ENCODE assay signal across 1 cellular context in the genomic region with DNA sequence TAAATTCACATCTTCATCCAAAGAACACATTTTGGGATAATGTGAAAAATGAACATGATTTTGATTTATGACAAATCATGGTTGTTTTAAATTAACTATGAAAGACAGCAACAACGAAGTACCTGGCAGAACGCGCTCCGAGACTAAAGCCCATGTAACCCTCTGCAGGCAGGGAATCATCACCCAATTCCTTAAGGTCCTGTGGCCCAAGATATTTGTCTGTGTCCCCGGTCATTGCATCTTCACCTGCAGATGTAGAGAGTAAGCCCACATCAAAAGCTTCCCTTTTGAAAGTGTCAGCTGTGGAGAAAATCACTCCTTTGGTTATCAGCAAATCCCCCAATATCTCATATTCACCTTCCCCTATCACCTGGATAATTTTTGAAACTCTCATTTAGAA.
TF ChIP-seq lines count a peak whose summit lies in the region.

No MANE protein-coding gene starts in this region.

TF ChIP-seq in HEK293, 187 proteins besides CTCF, POLR2A, EP300 and RAD21 (continued from another document):
- TF ChIP-seq, protein P1, sequence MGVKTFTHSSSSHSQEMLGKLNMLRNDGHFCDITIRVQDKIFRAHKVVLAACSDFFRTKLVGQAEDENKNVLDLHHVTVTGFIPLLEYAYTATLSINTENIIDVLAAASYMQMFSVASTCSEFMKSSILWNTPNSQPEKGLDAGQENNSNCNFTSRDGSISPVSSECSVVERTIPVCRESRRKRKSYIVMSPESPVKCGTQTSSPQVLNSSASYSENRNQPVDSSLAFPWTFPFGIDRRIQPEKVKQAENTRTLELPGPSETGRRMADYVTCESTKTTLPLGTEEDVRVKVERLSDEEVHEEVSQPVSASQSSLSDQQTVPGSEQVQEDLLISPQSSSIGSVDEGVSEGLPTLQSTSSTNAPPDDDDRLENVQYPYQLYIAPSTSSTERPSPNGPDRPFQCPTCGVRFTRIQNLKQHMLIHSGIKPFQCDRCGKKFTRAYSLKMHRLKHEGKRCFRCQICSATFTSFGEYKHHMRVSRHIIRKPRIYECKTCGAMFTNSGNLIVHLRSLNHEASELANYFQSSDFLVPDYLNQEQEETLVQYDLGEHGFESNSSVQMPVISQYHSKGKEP (tag by site-specific recombination; IDR thresholded peaks at IDR 0.05) = no peak
- no peak for TF ChIP-seq KLF8 (tag by site-specific recombination; IDR thresholded peaks at IDR 0.05)
- no peak for TF ChIP-seq TRIM28 (IDR thresholded peaks at IDR 0.05; ENCODE audit: borderline replicate concordance, low read length)
- peak; percentile 36; the same call in 1 of the 2 replicates for TF ChIP-seq PRDM1 (tag by site-specific recombination; IDR thresholded peaks at IDR 0.05)
- TF ChIP-seq ZNF600 (tag by site-specific recombination; IDR thresholded peaks at IDR 0.05) = 0 out of 2 replicates have a peak, but pooled peaks have one; percentile 16
- TF ChIP-seq REST (tag by site-specific recombination; IDR thresholded peaks at IDR 0.05) = no peak
- TF ChIP-seq ZNF214 (tag by site-specific recombination; IDR thresholded peaks at IDR 0.05; ENCODE audit: borderline replicate concordance) = no peak
